In genomic region chr6:131572686-131573415, GRCh38 we compare ENCODE assay signal across 25 cellular contexts. TPM values are rescaled to one million over a fixed set of nuclear protein-coding genes. Genes with fewer than 3 reads are reported as not detected.
A peak's percentile ranks its signal among the peaks of the same experiment; 100 is the strongest.
DNase-seq lines count a peak whose midpoint lies in the region; TF ChIP-seq lines count a peak whose summit lies in the region.
"Had no signal": no experiment of that assay in that cellular context is flagged by ENCODE, and none has a peak within 500 bp of the region (broad histone marks: within the 10 kb centered on the region; RNA-seq: fewer than 3 reads in every experiment).

Gene ARG1 (plus strand): TSS chr6:131573226. CDS start chr6:131573283, 57 bp downstream.

- H4K8ac ChIP-seq in mesendoderm (ENCODE audit: low read depth, low read length) = peak within 1 kb of the TSS; percentile 76

- H3K4ac ChIP-seq in mesendoderm (ENCODE audit: low read depth, low read length) = no peak within 1 kb of the TSS

- H3K36me3 ChIP-seq in hepatocyte (replicated peaks; ENCODE audit: insufficient read depth, low read depth) (no peaks in the 10 kb centered on the region), mesendoderm (ENCODE audit: control insufficient read depth, insufficient read depth, low read length) (no peaks in the 10 kb centered on the region), spleen (peaks cover 0 to 36% (median 5%) of the 10 kb centered on the region in 6 donors), sigmoid colon (peaks cover 0 to 19% (median 2%) of the 10 kb centered on the region in 4 donors)

- H3K4me1 ChIP-seq in hepatocyte (ENCODE audit: insufficient read depth) (no peaks in the 10 kb centered on the region), mesendoderm (ENCODE audit: control insufficient read depth, low read depth, low read length) (no peaks in the 10 kb centered on the region), spleen (peaks cover 0 to 11% (median 0%) of the 10 kb centered on the region in 6 donors), sigmoid colon (no peaks in the 10 kb centered on the region)

- H3K9me3 ChIP-seq in hepatocyte (ENCODE audit: low read depth) (no peaks in the 10 kb centered on the region), spleen (no peaks in the 10 kb centered on the region), sigmoid colon (no peaks in the 10 kb centered on the region)

- H4K20me1 ChIP-seq in hepatocyte (ENCODE audit: insufficient read depth, poor library complexity, severe bottlenecking) = no peaks in the 10 kb centered on the region

- H2BK5ac ChIP-seq in mesendoderm (ENCODE audit: low read length) = no peak within 1 kb of the TSS

- no peak within 1 kb of the TSS for H3K9ac ChIP-seq in mesendoderm (ENCODE audit: low read length)

- intact Hi-C loops in spleen (cut with DNase I; ENCODE audit: low total_unique reads) = no loop called here
- intact Hi-C loops in sigmoid colon (cut with DNase I) = no loop called here

- no peak within 1 kb of the TSS for H2AK5ac ChIP-seq in mesendoderm (ENCODE audit: low read length)

- peak within 1 kb of the TSS; percentile 82 for H3K27ac ChIP-seq in HL-60 (replicated peaks)
- H3K27ac ChIP-seq in hepatocyte = no peak within 1 kb of the TSS
- no peak within 1 kb of the TSS for H3K27ac ChIP-seq in mesendoderm (ENCODE audit: low read depth, low read length)
- H3K27ac ChIP-seq in spleen = peak within 1 kb of the TSS in 7 of 8 donors; percentile 31 to 88 (median 74)
- no peak within 1 kb of the TSS for H3K27ac ChIP-seq in sigmoid colon
- H3K27ac ChIP-seq: PC-9 had no signal

- H3K4me2 ChIP-seq in hepatocyte = no peak within 1 kb of the TSS
- no peak within 1 kb of the TSS for H3K4me2 ChIP-seq in mesendoderm (ENCODE audit: low read length)
- H3K4me2 ChIP-seq: PC-9 had no signal

- no peak within 1 kb of the TSS for H3K23ac ChIP-seq in mesendoderm (ENCODE audit: low read length)

- no peaks in the 10 kb centered on the region for H3K9me2 ChIP-seq in hepatocyte (replicated peaks; ENCODE audit: insufficient read depth)

- no peak for TF ChIP-seq EP300 in sigmoid colon (IDR thresholded peaks at IDR 0.05)

- H4K5ac ChIP-seq in mesendoderm (ENCODE audit: low read length) = no peak within 1 kb of the TSS

- no peak within 1 kb of the TSS for H2BK120ac ChIP-seq in mesendoderm (ENCODE audit: low read depth, low read length)

- no peaks in the 10 kb centered on the region for H3K27me3 ChIP-seq in HL-60 (ENCODE audit: insufficient read depth, poor library complexity, severe bottlenecking)
- H3K27me3 ChIP-seq in hepatocyte = no peaks in the 10 kb centered on the region
- H3K27me3 ChIP-seq in mesendoderm (ENCODE audit: insufficient read depth, low read length, poor library complexity) = no peaks in the 10 kb centered on the region
- no peaks in the 10 kb centered on the region for H3K27me3 ChIP-seq in spleen (replicated peaks in 1 of 7)
- H3K27me3 ChIP-seq in sigmoid colon = no peaks in the 10 kb centered on the region

- 89% methylated on average over 6 of the region's 6 CpGs for WGBS in hepatocyte (ENCODE audit: low lambda C conversion rate, missing lambda C conversion rate)
- no CpG with 5 or more reads among the region's 6 CpGs for WGBS in mesendoderm (ENCODE audit: extremely low coverage, insufficient coverage, low lambda C conversion rate)
- 65 to 83% (median 78%) methylated on average over 6 of the region's 6 CpGs for WGBS in spleen, 5 donors
- WGBS in sigmoid colon, 2 donors = 92 to 94% methylated on average over 6 of the region's 6 CpGs

- peak in 1 of 2 experiments; percentile 43 for DNase-seq in HL-60 (ENCODE audit: low read depth in 1 of 2, low spot score in 1 of 2)
- DNase-seq in hepatocyte (ENCODE audit: low spot score) = no peak
- DNase-seq in mesendoderm = peak; percentile 67
- DNase-seq in spleen = no peak
- DNase-seq in sigmoid colon = no peak
- DNase-seq in cerebellum (ENCODE audit: low spot score) = no peak
- no peak for DNase-seq in inferior parietal cortex (ENCODE audit: extremely low spot score)
- no peak for DNase-seq in nucleus accumbens (lab: John Stamatoyannopoulos, UW)
- DNase-seq: AML-193, C1 segment of cervical spinal cord, GOT3, HCEC 1CT, IMR-90, NCI-H1105, NCI-H146, NCI-H2029, NCI-H226, NCI-H510A treated with DMSO at 0.1 percent for 48 hours, NCI-H748 treated with DMSO at 0.1 percent for 48 hours, PC-9, RPMI8226, SHP77 treated with DMSO at 0.1 percent for 48 hours had no signal

- no peaks in the 10 kb centered on the region for H3K79me1 ChIP-seq in mesendoderm (ENCODE audit: low read length)

- H2AFZ ChIP-seq in hepatocyte = no peak within 1 kb of the TSS
- H2AFZ ChIP-seq: PC-9 had no signal

- H3K18ac ChIP-seq in mesendoderm (ENCODE audit: low read length) = no peak within 1 kb of the TSS

- no peak for TF ChIP-seq CTCF in HL-60 (IDR thresholded peaks at IDR 0.05; ENCODE audit: insufficient read depth, low read length)
- no peak for TF ChIP-seq CTCF in hepatocyte (IDR thresholded peaks at IDR 0.05; ENCODE audit: poor library complexity)
- no peak for TF ChIP-seq CTCF in spleen (IDR thresholded peaks at IDR 0.05 in 8 of 11, conservative IDR thresholded peaks at IDR 0.05 in 3 of 11)
- TF ChIP-seq CTCF in sigmoid colon (IDR thresholded peaks at IDR 0.05) = no peak

- TF ChIP-seq POLR2A in spleen (IDR thresholded peaks at IDR 0.05) = no peak
- TF ChIP-seq POLR2A in sigmoid colon (IDR thresholded peaks at IDR 0.05) = no peak

- H2BK15ac ChIP-seq in mesendoderm (replicated peaks; ENCODE audit: low read depth) = no peak within 1 kb of the TSS

- H3K56ac ChIP-seq in mesendoderm (ENCODE audit: low read length) = no peak within 1 kb of the TSS

- H3K79me2 ChIP-seq in hepatocyte (no peaks in the 10 kb centered on the region), mesendoderm (ENCODE audit: control insufficient read depth, insufficient read depth, low read length) (no peaks in the 10 kb centered on the region)

- H3K4me3 ChIP-seq in HL-60 (replicated peaks; ENCODE audit: insufficient read depth, low read length) (peak within 1 kb of the TSS; percentile 9; the same call in 1 of the 2 replicates), hepatocyte (no peak within 1 kb of the TSS), mesendoderm (ENCODE audit: low read length) (no peak within 1 kb of the TSS), spleen (peak within 1 kb of the TSS in 4 of 8 donors; percentile 0 to 30 (median 6)), sigmoid colon (no peak within 1 kb of the TSS)
- H3K4me3 ChIP-seq: PC-9 had no signal

RNA-seq across cellular contexts. Expression of gene ARG1, which starts in this region (rescaled TPM):
- total RNA-seq in hepatocyte (104 and 107 TPM in 2 replicates), spleen (10 to 100 TPM; 16.5 to 67.4 (median 32.0) TPM), sigmoid colon (under 1 TPM in 1 of 4 donors, not detected in 3; 0.27 TPM), cerebellum (1.3 TPM)
- polyA plus RNA-seq in hepatocyte (50.0 and 81.4 TPM in 2 replicates), spleen (1 to 10 TPM; 2.7 to 7.1 (median 3.2) TPM), sigmoid colon (1 to 10 TPM in 1 of 3 donors, under 1 TPM in 1, not detected in 1; 0.17 to 1.2 TPM)
- polyA plus RNA-seq in mesendoderm (2013, experiment 1 of 2) = not detected
- not detected for polyA plus RNA-seq in mesendoderm (2013, experiment 2 of 2)
- total RNA-seq: A172, Daoy, IMR-90, PC-9 had no signal
- polyA plus RNA-seq: AG04450, IMR-90 had no signal

Comparison
In these comparisons a context has a peak if more than half of its experiments do, and no peak if none do; other contexts are left out.
1. H3K27ac ChIP-seq: peak in HL-60 (single experiment) and spleen (7 of 8); none in hepatocyte (single experiment), mesendoderm (single experiment) and sigmoid colon (0 of 4).